In the genomic region with DNA sequence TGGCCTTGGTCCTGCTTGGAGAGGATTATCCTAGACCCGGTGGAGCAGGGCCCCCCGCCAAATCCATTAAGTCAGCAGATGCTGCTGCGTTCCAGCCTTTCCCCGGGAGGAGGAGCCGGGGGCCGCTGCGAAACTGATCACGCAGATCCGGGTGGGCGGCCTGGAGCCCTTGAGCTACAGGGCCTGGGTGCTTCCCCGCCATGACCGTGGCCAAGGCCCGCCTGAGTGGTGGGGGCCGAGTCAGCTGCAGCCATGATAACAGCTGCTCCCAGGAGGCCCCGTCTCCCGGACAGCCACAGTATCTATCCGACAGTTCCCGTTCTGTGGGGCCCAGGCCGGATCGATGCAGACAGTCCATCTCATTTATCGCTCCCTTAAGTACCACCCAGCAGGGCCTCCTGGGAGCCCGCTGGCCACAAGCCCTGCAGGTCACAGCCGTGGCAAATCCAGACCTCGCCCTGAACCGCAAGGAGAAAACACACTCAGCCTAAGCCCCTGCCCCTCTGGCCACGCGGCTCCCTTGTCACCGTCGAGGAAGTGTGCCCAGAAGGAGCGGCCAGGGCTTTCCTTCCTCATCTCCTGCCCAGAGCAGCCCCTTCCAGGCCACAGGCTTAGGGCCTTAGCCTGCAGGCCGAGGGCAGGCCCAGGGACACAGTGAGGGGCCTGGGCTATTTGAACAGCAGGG, we compare ENCODE assay signal across 17 cellular contexts. TPM values are rescaled to one million over a fixed set of nuclear protein-coding genes. Genes with fewer than 3 reads are reported as not detected.
A peak's percentile ranks its signal among the peaks of the same experiment; 100 is the strongest.
DNase-seq lines count a peak whose midpoint lies in the region; ATAC-seq, FAIRE-seq and TF ChIP-seq lines count a peak whose summit lies in the region.
"Had no signal": no experiment of that assay in that cellular context is flagged by ENCODE, and none has a peak within 500 bp of the region (broad histone marks: within the 10 kb centered on the region; RNA-seq: fewer than 3 reads in every experiment).

No MANE protein-coding gene starts in this region.

- in situ Hi-C loops in G401 (cut with HindIII; ENCODE audit: low sequenced_read_pairs): no loop called here
- in situ Hi-C loops in GM13977 (cut with MboI; ENCODE audit: low pct_unique_long_range_greater_than_20kb, low sequenced_read_pairs, unreplicated experiment): no loop called here

- peak; percentile 48 for DNase-seq in G401 (ENCODE audit: low spot score)
- peak; percentile 95 for DNase-seq in WERI-Rb-1
- DNase-seq in Right ventricle myocardium superior: peak; percentile 79
- DNase-seq in pancreas: peak in 3 of 6 donors; percentile 22 to 66 (median 33)
- DNase-seq in GM13977 (ENCODE audit: low spot score): no peak
- DNase-seq in PC-3: no peak
- no peak for DNase-seq in NCI-H2196 treated with DMSO at 0.1 percent for 48 hours (lab: John Stamatoyannopoulos, UW; ENCODE audit: unreplicated experiment)
- DNase-seq: activated CD4-positive, alpha-beta T cell treated with anti-CD3 and anti-CD28 coated beads, Interleukin-2, amount 50 U/mL, for 48 hours; activated gamma-delta T cell; AML-193; NCI-H1105; NCI-H774; spleen; SW 1271 had no signal

- TF ChIP-seq CTCF in WERI-Rb-1 (IDR thresholded peaks at IDR 0.05; ENCODE audit: low read depth, low read length): no peak
- TF ChIP-seq CTCF in pancreas (IDR thresholded peaks at IDR 0.05): no peak
- TF ChIP-seq CTCF in GM13977 (IDR thresholded peaks at IDR 0.05; ENCODE audit: extremely low read depth, insufficient read depth, missing control alignments): no peak
- no peak for TF ChIP-seq CTCF in PC-3 (conservative IDR thresholded peaks at IDR 0.05; ENCODE audit: low read depth, low read length)

- 62 to 70% methylated on average over 29 to 31 of the region's 31 CpGs for WGBS in pancreas, 2 donors

- H3K27me3 ChIP-seq in WERI-Rb-1 (ENCODE audit: insufficient read depth, low read depth, severe bottlenecking): no peaks in the 10 kb centered on the region
- no peaks in the 10 kb centered on the region for H3K27me3 ChIP-seq in pancreas
- H3K27me3 ChIP-seq in PC-3 (ENCODE audit: low read length): no peaks in the 10 kb centered on the region
- H3K27me3 ChIP-seq: spleen, upper lobe of left lung had no signal

- POLR2A ChIA-PET in PC-3 (lab: Charles Lee; ENCODE audit: unreplicated experiment): no interaction called here

- H3K9me2 ChIP-seq in PC-3 (replicated peaks; ENCODE audit: low read length): no peaks in the 10 kb centered on the region

- no peaks in the 10 kb centered on the region for H4K20me1 ChIP-seq in PC-3 (ENCODE audit: low read length)

- H3K9me3 ChIP-seq in WERI-Rb-1 (ENCODE audit: severe bottlenecking): peaks cover 4% of the 10 kb centered on the region
- no peaks in the 10 kb centered on the region for H3K9me3 ChIP-seq in pancreas
- no peaks in the 10 kb centered on the region for H3K9me3 ChIP-seq in PC-3 (ENCODE audit: low read length)
- H3K9me3 ChIP-seq: upper lobe of left lung had no signal

- H3K27ac ChIP-seq in WERI-Rb-1 (peak overlapping the region; percentile 85), pancreas (no peak overlapping the region), PC-3 (ENCODE audit: low read length) (no peak overlapping the region)
- H3K27ac ChIP-seq: spleen, upper lobe of left lung had no signal

- BruUV-seq in PC-3 (replicated peaks; lab: Mats Ljungman, UMichigan): no TSS peak

- intact Hi-C loops in Right ventricle myocardium superior (cut with DNase I) (no loop called here), pancreas (cut with DNase I) (no loop called here), PC-3 (cut with micrococcal nuclease) (no loop called here)

- H3K36me3 ChIP-seq in WERI-Rb-1 (no peaks in the 10 kb centered on the region), pancreas (no peaks in the 10 kb centered on the region), PC-3 (ENCODE audit: low read depth, low read length) (no peaks in the 10 kb centered on the region)
- H3K36me3 ChIP-seq: spleen, upper lobe of left lung had no signal

- peak overlapping the region; percentile 9; the same call in 1 of the 2 replicates for H3K4me3 ChIP-seq in WERI-Rb-1 (ENCODE audit: low read depth, low read length)
- no peak overlapping the region for H3K4me3 ChIP-seq in pancreas
- H3K4me3 ChIP-seq in PC-3 (ENCODE audit: low read length): no peak overlapping the region
- H3K4me3 ChIP-seq: spleen, upper lobe of left lung had no signal

- FAIRE-seq in pancreas (lab: Jason Lieb, UNC): no peak
- FAIRE-seq: colon had no signal

- H3F3A ChIP-seq in PC-3 (ENCODE audit: low read length, unreplicated experiment): no peaks in the 10 kb centered on the region

- ATAC-seq in Right ventricle myocardium superior (ENCODE audit: poor library complexity) (peak; percentile 85), pancreas (peak in 3 of 4 donors; percentile 64 to 79 (median 75)), HG03460 (IDR thresholded peaks at IDR 0.05; ENCODE audit: unreplicated experiment) (no peak), PC-3 (no peak)

- no peak overlapping the region for H3K4me2 ChIP-seq in PC-3 (ENCODE audit: low read length)

- H3K4me1 ChIP-seq in pancreas (no peaks in the 10 kb centered on the region), PC-3 (ENCODE audit: insufficient read depth, low read length) (no peaks in the 10 kb centered on the region)
- H3K4me1 ChIP-seq: spleen, upper lobe of left lung had no signal

- no peak overlapping the region for H3K9ac ChIP-seq in PC-3 (ENCODE audit: low read length)

- no peaks in the 10 kb centered on the region for H3K79me2 ChIP-seq in PC-3 (ENCODE audit: low read length)

- H2AFZ ChIP-seq in PC-3 (ENCODE audit: low read length): no peak overlapping the region

- CTCF ChIA-PET in PC-3 (lab: Charles Lee): no interaction called here

RNA-seq across cellular contexts. Expression of a gene that starts 34.4 kb away (rescaled TPM):
- 12.5 and 15.1 TPM in 2 replicates for total RNA-seq in G401 (2014; rRNA removed; shearing (Covaris generic))
- total RNA-seq in Right ventricle myocardium superior (3.9 TPM), pancreas (10 to 100 TPM in 4 of 6 donors, 1 to 10 TPM in 2; 6.6 to 15.7 (median 12.7) TPM), PC-3 (2014; rRNA removed) (6.7 and 8.9 TPM in 2 replicates)
- 10 to 100 TPM; 45.5 to 74.9 TPM for polyA plus RNA-seq in pancreas

RNA-seq across cellular contexts. Expression of a gene that starts 58.3 kb away (rescaled TPM):
- 76.5 and 86.5 TPM in 2 replicates for total RNA-seq in G401 (2014; rRNA removed; shearing (Covaris generic))
- total RNA-seq in Right ventricle myocardium superior: 50.4 TPM
- 10 to 100 TPM; 23.5 to 39.3 (median 28.1) TPM for total RNA-seq in pancreas
- polyA plus RNA-seq in pancreas: 10 to 100 TPM; 21.0 to 28.0 TPM
- total RNA-seq in PC-3 (2014; rRNA removed): 51.5 and 59.3 TPM in 2 replicates

Comparison
In these comparisons a context has a peak if more than half of its experiments do, and no peak if none do; other contexts are left out.
1. DNase-seq: peak in G401 (single experiment), WERI-Rb-1 (single experiment) and Right ventricle myocardium superior (single experiment); none in GM13977 (single experiment), PC-3 (single experiment) and NCI-H2196 treated with DMSO at 0.1 percent for 48 hours (single experiment).
2. ATAC-seq: peak in Right ventricle myocardium superior (single experiment) and pancreas (3 of 4); none in HG03460 (single experiment) and PC-3 (single experiment).